10 cellular contexts compared by ENCODE assay signal in the genomic region with DNA sequence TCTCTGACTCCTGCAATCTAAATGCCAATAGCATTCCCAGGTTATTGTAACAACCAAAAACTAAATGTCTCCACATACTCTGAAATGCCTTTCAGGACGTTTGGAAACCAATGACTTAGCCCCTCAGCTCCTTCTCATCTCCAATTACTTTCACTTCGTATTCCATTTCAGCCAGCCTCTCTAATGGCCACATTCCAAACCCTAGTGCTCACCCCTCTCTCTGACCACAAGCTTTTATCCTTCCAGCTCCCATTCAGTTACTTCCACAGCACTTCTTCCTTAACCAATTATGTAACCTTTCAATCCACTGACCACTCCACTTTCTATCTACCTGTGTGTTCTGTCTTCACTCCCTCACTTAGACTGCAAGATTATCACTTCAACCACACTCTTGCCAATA. TPM values are rescaled to one million over a fixed set of nuclear protein-coding genes. Genes with fewer than 3 reads are reported as not detected.
DNase-seq lines count a peak whose midpoint lies in the region; ATAC-seq and TF ChIP-seq lines count a peak whose summit lies in the region.
"Had no signal": no experiment of that assay in that cellular context is flagged by ENCODE, and none has a peak within 500 bp of the region (broad histone marks: within the 10 kb centered on the region; RNA-seq: fewer than 3 reads in every experiment).

No MANE protein-coding gene starts in this region.

- H3K36me3 ChIP-seq in SK-N-SH (replicated peaks in 1 of 2; ENCODE audit: control insufficient read depth in 1 of 2, insufficient read depth in 2 of 2, low read length in 1 of 2) = peaks cover 39 to 41% of the 10 kb centered on the region in 2 experiments

- peak; percentile 85 for DNase-seq in AG04449 (ENCODE audit: low read depth, low spot score)
- peak; percentile 5 for DNase-seq in GOT3 (lab: John Stamatoyannopoulos, UW)
- DNase-seq in SK-N-SH = no peak
- DNase-seq in fibroblast of villous mesenchyme (ENCODE audit: low read depth) = peak; percentile 93
- DNase-seq in pons (ENCODE audit: low spot score) = no peak
- no peak for DNase-seq in NCI-H82 treated with DMSO at 0.1 percent for 48 hours (lab: John Stamatoyannopoulos, UW; ENCODE audit: unreplicated experiment)
- DNase-seq in activated gamma-delta T cell (lab: John Stamatoyannopoulos, UW) = no peak
- DNase-seq: NCI-H1048, Right ventricle myocardium superior had no signal

- 16% methylated on average over 2 of the region's 2 CpGs for WGBS in SK-N-SH (ENCODE audit: low lambda C conversion rate)

- H3K27ac ChIP-seq in SK-N-SH (ENCODE audit: low read depth in 2 of 2, low read length in 1 of 2) = peak overlapping the region in 1 of 2 experiments; percentile 81; a peak in 3 of 4 replicates

- H4K20me1 ChIP-seq in SK-N-SH (ENCODE audit: insufficient read depth) = no peaks in the 10 kb centered on the region

- no peaks in the 10 kb centered on the region for H3K9me2 ChIP-seq in SK-N-SH

- peak in 1 of 2 experiments; percentile 40; a peak in 1 of 4 replicates for TF ChIP-seq EP300 in SK-N-SH (IDR thresholded peaks at IDR 0.05; ENCODE audit: borderline replicate concordance in 1 of 2, low read depth in 1 of 2, low read length in 1 of 2)

- H2AFZ ChIP-seq in SK-N-SH (ENCODE audit: low read depth) = no peak overlapping the region

- H3K9ac ChIP-seq in SK-N-SH = peak overlapping the region; percentile 54

- CTCF ChIA-PET in AG04449 (lab: Yijun Ruan, JAX) = interaction anchor here (1.1 to 2.4 kb wide), 3 partner anchors 38 to 441 kb away, joined by 4 to 20 read pairs (median 9); no protein-coding TSS in a partner anchor
- CTCF ChIA-PET in SK-N-SH (lab: Yijun Ruan, JAX) = interaction anchor here (1.2 kb wide), 1 partner anchor 86 kb away, joined by 3 read pairs; no protein-coding TSS in a partner anchor

- POLR2A ChIA-PET in AG04449 (lab: Yijun Ruan, JAX) (interaction anchor here (0.7 to 1.1 kb wide), 3 partner anchors 44 to 71 kb away, joined by 3 to 5 read pairs (median 4); a partner anchor contains a TSS), SK-N-SH (lab: Yijun Ruan, JAX) (no interaction called here)

- H3K27me3 ChIP-seq in SK-N-SH (ENCODE audit: insufficient read depth) = no peaks in the 10 kb centered on the region

- peak overlapping the region; percentile 76 for H3K4me2 ChIP-seq in SK-N-SH

- peaks cover 22% of the 10 kb centered on the region for H3F3A ChIP-seq in SK-N-SH (replicated peaks; ENCODE audit: insufficient read depth)

- no peak for ATAC-seq in GM21360 (IDR thresholded peaks at IDR 0.05; ENCODE audit: unreplicated experiment)

- peaks cover 7 to 10% of the 10 kb centered on the region in 2 experiments; a peak in 3 of 4 replicates for H3K4me1 ChIP-seq in SK-N-SH (ENCODE audit: control insufficient read depth in 1 of 2, insufficient read depth in 2 of 2, low read depth in 1 of 2, low read length in 1 of 2)

- no peak for TF ChIP-seq CTCF in AG04449 (IDR thresholded peaks at IDR 0.05; ENCODE audit: insufficient read depth, low read length, missing control alignments)
- TF ChIP-seq CTCF in SK-N-SH (IDR thresholded peaks at IDR 0.05) = no peak
- TF ChIP-seq CTCF in fibroblast of villous mesenchyme (IDR thresholded peaks at IDR 0.05; ENCODE audit: insufficient read depth, low read depth, low read length) = no peak

- H3K9me3 ChIP-seq in SK-N-SH = no peaks in the 10 kb centered on the region

- H3K79me2 ChIP-seq in SK-N-SH (ENCODE audit: insufficient read depth) = peaks cover 47% of the 10 kb centered on the region

- peak overlapping the region; percentile 42 for H3K4me3 ChIP-seq in AG04449 (ENCODE audit: low read depth, low read length)
- H3K4me3 ChIP-seq in SK-N-SH (ENCODE audit: low read depth in 2 of 2, low read length in 1 of 2) = peak overlapping the region in 1 of 2 experiments; percentile 46; a peak in 3 of 4 replicates
- peak overlapping the region; percentile 50 for H3K4me3 ChIP-seq in fibroblast of villous mesenchyme (ENCODE audit: low read depth, low read length)

- TF ChIP-seq RAD21 in SK-N-SH (IDR thresholded peaks at IDR 0.05; ENCODE audit: low read length) = no peak

TF ChIP-seq in SK-N-SH, 30 proteins besides CTCF, POLR2A, EP300 and RAD21 (continues in another document):
- TF ChIP-seq YY1 (IDR thresholded peaks at IDR 0.05; ENCODE audit: low read depth) (no peak), POLR2AphosphoS5 (IDR thresholded peaks at IDR 0.05; ENCODE audit: low read depth, low read length) (0 out of 2 replicates have a peak, but pooled peaks have one; percentile 62), SMC3 (IDR thresholded peaks at IDR 0.05; ENCODE audit: low read depth, low read length) (no peak), RXRA (IDR thresholded peaks at IDR 0.05; ENCODE audit: borderline replicate concordance, low read depth) (0 out of 2 replicates have a peak, but pooled peaks have one; percentile 27), JUND (IDR thresholded peaks at IDR 0.05) (peak; percentile 72), FOSL2 (IDR thresholded peaks at IDR 0.05; ENCODE audit: borderline replicate concordance, low read depth) (peak; percentile 72), CHD2 (IDR thresholded peaks at IDR 0.05; ENCODE audit: low read length, partially characterized antibody) (no peak), GABPA (IDR thresholded peaks at IDR 0.05; ENCODE audit: low read depth) (no peak), TAF1 (IDR thresholded peaks at IDR 0.05; ENCODE audit: borderline replicate concordance, low read depth, low read length) (0 out of 2 replicates have a peak, but pooled peaks have one; percentile 21), MEF2A (IDR thresholded peaks at IDR 0.05; ENCODE audit: borderline replicate concordance, low read depth) (no peak), TCF12 (IDR thresholded peaks at IDR 0.05) (peak; percentile 68), NFIC (IDR thresholded peaks at IDR 0.05; ENCODE audit: borderline replicate concordance) (peak; percentile 68), SIN3A (IDR thresholded peaks at IDR 0.05; ENCODE audit: borderline replicate concordance, low read depth, low read length) (0 out of 2 replicates have a peak, but pooled peaks have one; percentile 59), MXI1 (IDR thresholded peaks at IDR 0.05; ENCODE audit: low read depth, low read length) (no peak), ELF1 (IDR thresholded peaks at IDR 0.05) (no peak), TEAD4 (IDR thresholded peaks at IDR 0.05; ENCODE audit: borderline replicate concordance, insufficient read depth) (peak; percentile 69; the same call in 1 of the 2 replicates)
- TF ChIP-seq, protein P1, sequence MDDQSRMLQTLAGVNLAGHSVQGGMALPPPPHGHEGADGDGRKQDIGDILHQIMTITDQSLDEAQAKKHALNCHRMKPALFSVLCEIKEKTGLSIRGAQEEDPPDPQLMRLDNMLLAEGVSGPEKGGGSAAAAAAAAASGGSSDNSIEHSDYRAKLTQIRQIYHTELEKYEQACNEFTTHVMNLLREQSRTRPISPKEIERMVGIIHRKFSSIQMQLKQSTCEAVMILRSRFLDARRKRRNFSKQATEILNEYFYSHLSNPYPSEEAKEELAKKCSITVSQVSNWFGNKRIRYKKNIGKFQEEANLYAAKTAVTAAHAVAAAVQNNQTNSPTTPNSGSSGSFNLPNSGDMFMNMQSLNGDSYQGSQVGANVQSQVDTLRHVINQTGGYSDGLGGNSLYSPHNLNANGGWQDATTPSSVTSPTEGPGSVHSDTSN (IDR thresholded peaks at IDR 0.05) = peak; percentile 66
- TF ChIP-seq, protein P2, sequence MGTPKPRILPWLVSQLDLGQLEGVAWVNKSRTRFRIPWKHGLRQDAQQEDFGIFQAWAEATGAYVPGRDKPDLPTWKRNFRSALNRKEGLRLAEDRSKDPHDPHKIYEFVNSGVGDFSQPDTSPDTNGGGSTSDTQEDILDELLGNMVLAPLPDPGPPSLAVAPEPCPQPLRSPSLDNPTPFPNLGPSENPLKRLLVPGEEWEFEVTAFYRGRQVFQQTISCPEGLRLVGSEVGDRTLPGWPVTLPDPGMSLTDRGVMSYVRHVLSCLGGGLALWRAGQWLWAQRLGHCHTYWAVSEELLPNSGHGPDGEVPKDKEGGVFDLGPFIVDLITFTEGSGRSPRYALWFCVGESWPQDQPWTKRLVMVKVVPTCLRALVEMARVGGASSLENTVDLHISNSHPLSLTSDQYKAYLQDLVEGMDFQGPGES (IDR thresholded peaks at IDR 0.05; ENCODE audit: low read depth, low read length) = no peak
- TF ChIP-seq, protein P3, sequence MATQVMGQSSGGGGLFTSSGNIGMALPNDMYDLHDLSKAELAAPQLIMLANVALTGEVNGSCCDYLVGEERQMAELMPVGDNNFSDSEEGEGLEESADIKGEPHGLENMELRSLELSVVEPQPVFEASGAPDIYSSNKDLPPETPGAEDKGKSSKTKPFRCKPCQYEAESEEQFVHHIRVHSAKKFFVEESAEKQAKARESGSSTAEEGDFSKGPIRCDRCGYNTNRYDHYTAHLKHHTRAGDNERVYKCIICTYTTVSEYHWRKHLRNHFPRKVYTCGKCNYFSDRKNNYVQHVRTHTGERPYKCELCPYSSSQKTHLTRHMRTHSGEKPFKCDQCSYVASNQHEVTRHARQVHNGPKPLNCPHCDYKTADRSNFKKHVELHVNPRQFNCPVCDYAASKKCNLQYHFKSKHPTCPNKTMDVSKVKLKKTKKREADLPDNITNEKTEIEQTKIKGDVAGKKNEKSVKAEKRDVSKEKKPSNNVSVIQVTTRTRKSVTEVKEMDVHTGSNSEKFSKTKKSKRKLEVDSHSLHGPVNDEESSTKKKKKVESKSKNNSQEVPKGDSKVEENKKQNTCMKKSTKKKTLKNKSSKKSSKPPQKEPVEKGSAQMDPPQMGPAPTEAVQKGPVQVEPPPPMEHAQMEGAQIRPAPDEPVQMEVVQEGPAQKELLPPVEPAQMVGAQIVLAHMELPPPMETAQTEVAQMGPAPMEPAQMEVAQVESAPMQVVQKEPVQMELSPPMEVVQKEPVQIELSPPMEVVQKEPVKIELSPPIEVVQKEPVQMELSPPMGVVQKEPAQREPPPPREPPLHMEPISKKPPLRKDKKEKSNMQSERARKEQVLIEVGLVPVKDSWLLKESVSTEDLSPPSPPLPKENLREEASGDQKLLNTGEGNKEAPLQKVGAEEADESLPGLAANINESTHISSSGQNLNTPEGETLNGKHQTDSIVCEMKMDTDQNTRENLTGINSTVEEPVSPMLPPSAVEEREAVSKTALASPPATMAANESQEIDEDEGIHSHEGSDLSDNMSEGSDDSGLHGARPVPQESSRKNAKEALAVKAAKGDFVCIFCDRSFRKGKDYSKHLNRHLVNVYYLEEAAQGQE (IDR thresholded peaks at IDR 0.05; ENCODE audit: low read depth, low read length) = no peak

RNA-seq across cellular contexts. Expression of a gene that starts 4.3 kb away (rescaled TPM):
- polyA plus RNA-seq in SK-N-SH (2012; rRNA removed) = 9.0 and 15.4 TPM in 2 replicates
- polyA plus RNA-seq in SK-N-SH (2012; cell fraction: cytosol; rRNA removed) = 12.4 and 13.4 TPM in 2 replicates
- polyA plus RNA-seq in SK-N-SH (2012; cell fraction: nucleus; rRNA removed) = 13.5 and 36.9 TPM in 2 replicates
- total RNA-seq in fibroblast of villous mesenchyme = 16.1 and 39.7 TPM in 2 replicates

RNA-seq across cellular contexts. Expression of a gene that starts 43.9 kb away (rescaled TPM):
- 1.8 and 2.5 TPM in 2 replicates for polyA plus RNA-seq in SK-N-SH (2012; rRNA removed)
- 3.0 and 3.8 TPM in 2 replicates for polyA plus RNA-seq in SK-N-SH (2012; cell fraction: cytosol; rRNA removed)
- 2.4 and 5.0 TPM in 2 replicates for polyA plus RNA-seq in SK-N-SH (2012; cell fraction: nucleus; rRNA removed)
- total RNA-seq in fibroblast of villous mesenchyme = 13.2 and 15.1 TPM in 2 replicates

Comparison
In these comparisons a context has a peak if more than half of its experiments do, and no peak if none do; other contexts are left out.
1. DNase-seq: peak in AG04449 (single experiment), GOT3 (single experiment) and fibroblast of villous mesenchyme (single experiment); none in SK-N-SH (single experiment), pons (single experiment), NCI-H82 treated with DMSO at 0.1 percent for 48 hours (single experiment) and activated gamma-delta T cell (single experiment).